ENCODE assay signal across 19 cellular contexts in genomic region chr1:219931033-219931432, GRCh38. TPM values are rescaled to one million over a fixed set of nuclear protein-coding genes. Genes with fewer than 3 reads are reported as not detected.
"Had no signal": no experiment of that assay in that cellular context is flagged by ENCODE, and none has a peak within 500 bp of the region (broad histone marks: within the 10 kb centered on the region; RNA-seq: fewer than 3 reads in every experiment).

No MANE protein-coding gene starts in this region.

- DNase-seq: activated B cell treated with CpG ODN at 0.5 μM for 24 hours; activated CD4-positive, alpha-beta T cell treated with anti-CD3 and anti-CD28 coated beads for 48 hours; activated CD8-positive, alpha-beta T cell treated with anti-CD3 and anti-CD28 coated beads for 36 hours; activated effector memory CD4-positive, alpha-beta T cell treated with Interleukin-2 at 50 U/mL for 16 hours; activated T-cell treated with anti-CD3 and anti-CD28 coated beads, Interleukin-2, amount 50 U/mL, for 4 hours; amniotic stem cell; body of pancreas; caudate nucleus; erythroblast; heart right ventricle; islet precursor cell; naive B cell; ovary; stimulated activated CD4-positive, alpha-beta T cell treated with anti-CD3 and anti-CD28 coated beads, Interleukin-4, amount 100 ng/mL, for 1 hour; stimulated activated naive B cell treated with anti-CD40 and anti-IgM and Interleukin-4, amounts not matched to agents 10 μg/mL and 1 μg/mL and 100 μg/mL, for 72 hours; substantia nigra; uterus had no signal

- ATAC-seq: activated CD8-positive, alpha-beta T cell treated with anti-CD3 and anti-CD28 coated beads for 36 hours; activated T-cell treated with anti-CD3 and anti-CD28 coated beads, Interleukin-2, amount 50 U/mL, for 4 hours; body of pancreas; gastroesophageal sphincter; heart right ventricle; stimulated activated naive B cell treated with anti-CD40 and anti-IgM and Interleukin-4, amounts not matched to agents 10 μg/mL and 1 μg/mL and 100 μg/mL, for 72 hours had no signal

RNA-seq across cellular contexts. Expression of gene SLC30A10, which starts 2.7 kb away (rescaled TPM):
- total RNA-seq: activated CD8-positive, alpha-beta T cell treated with anti-CD3 and anti-CD28 coated beads for 36 hours; activated T-cell treated with anti-CD3 and anti-CD28 coated beads, Interleukin-2, amount 50 U/mL, for 4 hours; gastroesophageal sphincter; mononuclear cell had no signal
